ENCODE assay signal across 10 cellular contexts in genomic region chr18:56565596-56566355, GRCh38.
DNase-seq lines count a peak whose midpoint lies in the region; TF ChIP-seq lines count a peak whose summit lies in the region.
"Had no signal": no experiment of that assay in that cellular context is flagged by ENCODE, and none has a peak within 500 bp of the region (broad histone marks: within the 10 kb centered on the region; RNA-seq: fewer than 3 reads in every experiment).

No MANE protein-coding gene starts in this region.

- no peaks in the 10 kb centered on the region for H3K27me3 Mint-ChIP-seq in progenitor cell of endocrine pancreas

- no peaks in the 10 kb centered on the region for H3K9me3 Mint-ChIP-seq in progenitor cell of endocrine pancreas (ENCODE audit: low read depth)

- no peaks in the 10 kb centered on the region for H3K36me3 ChIP-seq in PC-9 (ENCODE audit: low read depth)
- no peaks in the 10 kb centered on the region for H3K36me3 ChIP-seq in Peyer's patch

- no peak for TF ChIP-seq POLR2A in Peyer's patch (IDR thresholded peaks at IDR 0.05)

- H3K27ac ChIP-seq in PC-9 (peak overlapping the region; percentile 40; the same call in 1 of the 2 replicates), Peyer's patch (no peak overlapping the region)

- H3K27me3 ChIP-seq in PC-9 (ENCODE audit: insufficient read depth, low read depth) (no peaks in the 10 kb centered on the region), Peyer's patch (no peaks in the 10 kb centered on the region)

- H3K4me3 ChIP-seq in PC-9 = no peak overlapping the region
- H3K4me3 ChIP-seq in Peyer's patch = no peak overlapping the region

- H3K4me2 ChIP-seq in PC-9 = peak overlapping the region; percentile 17

- DNase-seq in GM03348 (ENCODE audit: low spot score) = peak; percentile 88
- DNase-seq in PC-9 = peak in 1 of 2 experiments; percentile 67
- peak; percentile 96 for DNase-seq in fibroblast of gingiva (ENCODE audit: low read depth)
- no peak for DNase-seq in progenitor cell of endocrine pancreas (ENCODE audit: low spot score, unreplicated experiment)
- no peak for DNase-seq in NCI-H2081 treated with DMSO at 0.1 percent for 48 hours (lab: John Stamatoyannopoulos, UW)
- DNase-seq in Peyer's patch = no peak
- no peak for DNase-seq in AML-193 (lab: John Stamatoyannopoulos, UW)
- DNase-seq in RPMI8226 = no peak
- DNase-seq: DMS79 treated with DMSO at 0.1 percent for 48 hours, Karpas-422 had no signal

- H3K4me3 Mint-ChIP-seq in progenitor cell of endocrine pancreas (ENCODE audit: low read depth) = no peak overlapping the region

- H3K36me3 Mint-ChIP-seq in progenitor cell of endocrine pancreas (ENCODE audit: insufficient read depth) = no peaks in the 10 kb centered on the region

- peaks cover 48% of the 10 kb centered on the region for H3K4me1 Mint-ChIP-seq in progenitor cell of endocrine pancreas (ENCODE audit: low read depth)

- H3K9me3 ChIP-seq in PC-9 (ENCODE audit: insufficient read depth, low read depth) = no peaks in the 10 kb centered on the region
- no peaks in the 10 kb centered on the region for H3K9me3 ChIP-seq in Peyer's patch

- POLR2A ChIA-PET in PC-9 (lab: Charles Lee; ENCODE audit: unreplicated experiment) = no interaction called here

- H2AFZ ChIP-seq in PC-9 = peak overlapping the region; percentile 64; the same call in 1 of the 2 replicates

- H3K27ac Mint-ChIP-seq in progenitor cell of endocrine pancreas = peak overlapping the region; percentile 97

- no peaks in the 10 kb centered on the region for H3K9me2 ChIP-seq in PC-9 (ENCODE audit: insufficient read depth)

- no peak for TF ChIP-seq CTCF in PC-9 (conservative IDR thresholded peaks at IDR 0.05)
- TF ChIP-seq CTCF in progenitor cell of endocrine pancreas (IDR thresholded peaks at IDR 0.05; ENCODE audit: unreplicated experiment) = peak; percentile 19
- no peak for TF ChIP-seq CTCF in Peyer's patch (IDR thresholded peaks at IDR 0.05)

- H3F3A ChIP-seq in PC-9 (ENCODE audit: insufficient read depth, low read depth) = peaks cover 10% of the 10 kb centered on the region; the same call in 1 of the 2 replicates

- H3K4me1 ChIP-seq in PC-9 (replicated peaks; ENCODE audit: insufficient read depth) (0 out of 2 replicates have a peak, but pooled peaks cover 10% of the 10 kb centered on the region), Peyer's patch (no peaks in the 10 kb centered on the region)

- CTCF ChIA-PET in PC-9 (lab: Charles Lee) = no interaction called here

- intact Hi-C loops in PC-9 (cut with micrococcal nuclease; ENCODE audit: unreplicated experiment) = no loop called here

- no peaks in the 10 kb centered on the region for H4K20me1 ChIP-seq in PC-9 (ENCODE audit: insufficient read depth)

- no peaks in the 10 kb centered on the region for H3K79me2 ChIP-seq in PC-9 (ENCODE audit: low read depth)

- BruUV-seq in PC-9 (replicated peaks; lab: Mats Ljungman, UMichigan) = no TSS peak

Comparison
In these comparisons a context has a peak if more than half of its experiments do, and no peak if none do; other contexts are left out.
1. DNase-seq: peak in GM03348 (single experiment) and fibroblast of gingiva (single experiment); none in progenitor cell of endocrine pancreas (single experiment), NCI-H2081 treated with DMSO at 0.1 percent for 48 hours (single experiment), Peyer's patch (0 of 3), AML-193 (0 of 2) and RPMI8226 (single experiment).